ENCODE assay signal across 1 cellular context in genomic region chr11:123653997-123654565, GRCh38.
A peak's percentile ranks its signal among the peaks of the same experiment; 100 is the strongest.
TF ChIP-seq lines count a peak whose summit lies in the region.

No MANE protein-coding gene starts in this region.

TF ChIP-seq in HEK293, 187 proteins besides CTCF, POLR2A, EP300 and RAD21 (continued from another document):
- TF ChIP-seq ZNF692 (tag by site-specific recombination; IDR thresholded peaks at IDR 0.05) (no peak), KLF16 (tag by site-specific recombination; IDR thresholded peaks at IDR 0.05) (peak; percentile 42; the same call in 1 of the 2 replicates), ZNF610 (tag by site-specific recombination; IDR thresholded peaks at IDR 0.05; ENCODE audit: borderline replicate concordance) (peak; percentile 46; the same call in 1 of the 2 replicates), PRDM10 (tag by site-specific recombination; IDR thresholded peaks at IDR 0.05) (peak; percentile 45; the same call in 1 of the 2 replicates), ZXDB (tag by site-specific recombination; IDR thresholded peaks at IDR 0.05) (peak; percentile 41; the same call in 1 of the 2 replicates), ZBTB10 (tag by site-specific recombination; IDR thresholded peaks at IDR 0.05) (0 out of 2 replicates have a peak, but pooled peaks have one; percentile 28), REST (tag by site-specific recombination; IDR thresholded peaks at IDR 0.05) (peak; percentile 98), KLF1 (tag by site-specific recombination; IDR thresholded peaks at IDR 0.05) (peak; percentile 91), ZNF423 (tag by site-specific recombination; IDR thresholded peaks at IDR 0.05) (0 out of 2 replicates have a peak, but pooled peaks have one; percentile 10), KLF9 (tag by site-specific recombination; IDR thresholded peaks at IDR 0.05; ENCODE audit: low read depth) (peak; percentile 84), PBX3 (CRISPR knock-in tag; IDR thresholded peaks at IDR 0.05) (peak; percentile 23; the same call in 1 of the 2 replicates), SCRT2 (tag by site-specific recombination; IDR thresholded peaks at IDR 0.05) (no peak), ZBTB17 (tag by site-specific recombination; IDR thresholded peaks at IDR 0.05) (peak; percentile 64), ZNF391 (tag by site-specific recombination; IDR thresholded peaks at IDR 0.05; ENCODE audit: borderline replicate concordance, low read depth) (no peak), ZBTB48 (tag by site-specific recombination; IDR thresholded peaks at IDR 0.05) (peak; percentile 43; the same call in 1 of the 2 replicates), ZNF239 (tag by site-specific recombination; IDR thresholded peaks at IDR 0.05) (no peak), ZBTB20 (tag by site-specific recombination; IDR thresholded peaks at IDR 0.05) (peak; percentile 82), ZNF335 (tag by site-specific recombination; conservative IDR thresholded peaks at IDR 0.05) (peak; percentile 88), YY1 (tag by site-specific recombination; IDR thresholded peaks at IDR 0.05) (no peak), KLF8 (tag by site-specific recombination; IDR thresholded peaks at IDR 0.05) (0 out of 2 replicates have a peak, but pooled peaks have one; percentile 36), ZNF660 (tag by site-specific recombination; IDR thresholded peaks at IDR 0.05) (no peak), ZNF302 (tag by site-specific recombination; IDR thresholded peaks at IDR 0.05; ENCODE audit: low read depth) (no peak)
TF ChIP-seq in HEK293: peak in this region for 16.
